ENCODE assay signal across 1 cellular context in genomic region chr2:69741281-69742169, GRCh38.
A peak's percentile ranks its signal among the peaks of the same experiment; 100 is the strongest.
TF ChIP-seq lines count a peak whose summit lies in the region.

Gene ANXA4, plus strand, starts transcription at chr2:69742134. Its CDS starts 39,432 bp downstream, at chr2:69781566.

TF ChIP-seq in HepG2, 621 proteins besides CTCF, POLR2A, EP300 and RAD21 (continued from another document and continues in another):
- no peak for TF ChIP-seq ZNF589 (CRISPR knock-in tag; conservative IDR thresholded peaks at IDR 0.05)
- no peak for TF ChIP-seq KAT2B (IDR thresholded peaks at IDR 0.05; ENCODE audit: borderline replicate concordance, low read depth, low read length)
- TF ChIP-seq ZNF609 (CRISPR knock-in tag; IDR thresholded peaks at IDR 0.05; ENCODE audit: borderline replicate concordance): peak; percentile 67; the same call in 1 of the 2 replicates
- TF ChIP-seq ZNF256 (CRISPR knock-in tag; conservative IDR thresholded peaks at IDR 0.05): no peak
- TF ChIP-seq RXRA (CRISPR knock-in tag; IDR thresholded peaks at IDR 0.05): peak; percentile 53
- peak; percentile 91 for TF ChIP-seq ZSCAN31 (CRISPR knock-in tag; IDR thresholded peaks at IDR 0.05; ENCODE audit: low read depth)
- TF ChIP-seq IKZF5 (CRISPR knock-in tag; IDR thresholded peaks at IDR 0.05): no peak
- TF ChIP-seq HMGA1 (CRISPR knock-in tag; conservative IDR thresholded peaks at IDR 0.05): no peak
- peak; percentile 48 for TF ChIP-seq GLI4 (CRISPR knock-in tag; IDR thresholded peaks at IDR 0.05; ENCODE audit: borderline replicate concordance)
- TF ChIP-seq ZHX1 (CRISPR knock-in tag; IDR thresholded peaks at IDR 0.05; ENCODE audit: low read depth): peak; percentile 80; the same call in 1 of the 2 replicates
- TF ChIP-seq NR2F2 (IDR thresholded peaks at IDR 0.05; ENCODE audit: borderline replicate concordance, low read depth): peak; percentile 24; the same call in 1 of the 2 replicates
- TF ChIP-seq ATF2 (CRISPR knock-in tag; IDR thresholded peaks at IDR 0.05): peak; percentile 42
- peak; percentile 97 for TF ChIP-seq RBM39 (IDR thresholded peaks at IDR 0.05; ENCODE audit: low read depth, low read length, poor library complexity, severe bottlenecking)
- TF ChIP-seq GTF3A (CRISPR knock-in tag; conservative IDR thresholded peaks at IDR 0.05): peak; percentile 94
- peak; percentile 82 for TF ChIP-seq SP5 (CRISPR knock-in tag; IDR thresholded peaks at IDR 0.05; ENCODE audit: borderline replicate concordance, low read depth)
- TF ChIP-seq ZNF503 (CRISPR knock-in tag; IDR thresholded peaks at IDR 0.05): peak; percentile 88
- TF ChIP-seq ZNF629 (CRISPR knock-in tag; conservative IDR thresholded peaks at IDR 0.05): peak; percentile 11; the same call in 1 of the 2 replicates
- peak; percentile 94; the same call in 1 of the 2 replicates for TF ChIP-seq POGK (CRISPR knock-in tag; conservative IDR thresholded peaks at IDR 0.05)
- no peak for TF ChIP-seq ZNF530 (CRISPR knock-in tag; IDR thresholded peaks at IDR 0.05; ENCODE audit: low read depth)
- no peak; the same call in 1 of the 2 replicates for TF ChIP-seq ZNF761 (CRISPR knock-in tag; conservative IDR thresholded peaks at IDR 0.05)
- peak; percentile 99 for TF ChIP-seq ZFY (CRISPR knock-in tag; IDR thresholded peaks at IDR 0.05)
- TF ChIP-seq ZFP1 (CRISPR knock-in tag; IDR thresholded peaks at IDR 0.05): no peak
- TF ChIP-seq, protein P1, sequence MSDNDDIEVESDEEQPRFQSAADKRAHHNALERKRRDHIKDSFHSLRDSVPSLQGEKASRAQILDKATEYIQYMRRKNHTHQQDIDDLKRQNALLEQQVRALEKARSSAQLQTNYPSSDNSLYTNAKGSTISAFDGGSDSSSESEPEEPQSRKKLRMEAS (IDR thresholded peaks at IDR 0.05): peak; percentile 93
- no peak for TF ChIP-seq MBNL3 (CRISPR knock-in tag; conservative IDR thresholded peaks at IDR 0.05)
- peak; percentile 54; the same call in 1 of the 2 replicates for TF ChIP-seq IRX3 (CRISPR knock-in tag; IDR thresholded peaks at IDR 0.05; ENCODE audit: borderline replicate concordance, low read depth)
- TF ChIP-seq RFX1 (IDR thresholded peaks at IDR 0.05): no peak
- no peak; the same call in 1 of the 2 replicates for TF ChIP-seq HES4 (CRISPR knock-in tag; IDR thresholded peaks at IDR 0.05; ENCODE audit: borderline replicate concordance)
- TF ChIP-seq, protein P2, sequence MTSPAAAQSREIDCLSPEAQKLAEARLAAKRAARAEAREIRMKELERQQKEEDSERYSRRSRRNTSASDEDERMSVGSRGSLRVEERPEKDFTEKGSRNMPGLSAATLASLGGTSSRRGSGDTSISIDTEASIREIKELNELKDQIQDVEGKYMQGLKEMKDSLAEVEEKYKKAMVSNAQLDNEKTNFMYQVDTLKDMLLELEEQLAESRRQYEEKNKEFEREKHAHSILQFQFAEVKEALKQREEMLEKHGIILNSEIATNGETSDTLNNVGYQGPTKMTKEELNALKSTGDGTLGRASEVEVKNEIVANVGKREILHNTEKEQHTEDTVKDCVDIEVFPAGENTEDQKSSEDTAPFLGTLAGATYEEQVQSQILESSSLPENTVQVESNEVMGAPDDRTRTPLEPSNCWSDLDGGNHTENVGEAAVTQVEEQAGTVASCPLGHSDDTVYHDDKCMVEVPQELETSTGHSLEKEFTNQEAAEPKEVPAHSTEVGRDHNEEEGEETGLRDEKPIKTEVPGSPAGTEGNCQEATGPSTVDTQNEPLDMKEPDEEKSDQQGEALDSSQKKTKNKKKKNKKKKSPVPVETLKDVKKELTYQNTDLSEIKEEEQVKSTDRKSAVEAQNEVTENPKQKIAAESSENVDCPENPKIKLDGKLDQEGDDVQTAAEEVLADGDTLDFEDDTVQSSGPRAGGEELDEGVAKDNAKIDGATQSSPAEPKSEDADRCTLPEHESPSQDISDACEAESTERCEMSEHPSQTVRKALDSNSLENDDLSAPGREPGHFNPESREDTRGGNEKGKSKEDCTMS (CRISPR knock-in tag; conservative IDR thresholded peaks at IDR 0.05): no peak
- no peak for TF ChIP-seq ZNF83 (CRISPR knock-in tag; IDR thresholded peaks at IDR 0.05; ENCODE audit: borderline replicate concordance)
- peak; percentile 28; the same call in 1 of the 2 replicates for TF ChIP-seq ZNF792 (CRISPR knock-in tag; IDR thresholded peaks at IDR 0.05)
- TF ChIP-seq, protein P3, sequence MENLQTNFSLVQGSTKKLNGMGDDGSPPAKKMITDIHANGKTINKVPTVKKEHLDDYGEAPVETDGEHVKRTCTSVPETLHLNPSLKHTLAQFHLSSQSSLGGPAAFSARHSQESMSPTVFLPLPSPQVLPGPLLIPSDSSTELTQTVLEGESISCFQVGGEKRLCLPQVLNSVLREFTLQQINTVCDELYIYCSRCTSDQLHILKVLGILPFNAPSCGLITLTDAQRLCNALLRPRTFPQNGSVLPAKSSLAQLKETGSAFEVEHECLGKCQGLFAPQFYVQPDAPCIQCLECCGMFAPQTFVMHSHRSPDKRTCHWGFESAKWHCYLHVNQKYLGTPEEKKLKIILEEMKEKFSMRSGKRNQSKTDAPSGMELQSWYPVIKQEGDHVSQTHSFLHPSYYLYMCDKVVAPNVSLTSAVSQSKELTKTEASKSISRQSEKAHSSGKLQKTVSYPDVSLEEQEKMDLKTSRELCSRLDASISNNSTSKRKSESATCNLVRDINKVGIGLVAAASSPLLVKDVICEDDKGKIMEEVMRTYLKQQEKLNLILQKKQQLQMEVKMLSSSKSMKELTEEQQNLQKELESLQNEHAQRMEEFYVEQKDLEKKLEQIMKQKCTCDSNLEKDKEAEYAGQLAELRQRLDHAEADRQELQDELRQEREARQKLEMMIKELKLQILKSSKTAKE (CRISPR knock-in tag; IDR thresholded peaks at IDR 0.05; ENCODE audit: borderline replicate concordance): no peak
- TF ChIP-seq, protein P4, sequence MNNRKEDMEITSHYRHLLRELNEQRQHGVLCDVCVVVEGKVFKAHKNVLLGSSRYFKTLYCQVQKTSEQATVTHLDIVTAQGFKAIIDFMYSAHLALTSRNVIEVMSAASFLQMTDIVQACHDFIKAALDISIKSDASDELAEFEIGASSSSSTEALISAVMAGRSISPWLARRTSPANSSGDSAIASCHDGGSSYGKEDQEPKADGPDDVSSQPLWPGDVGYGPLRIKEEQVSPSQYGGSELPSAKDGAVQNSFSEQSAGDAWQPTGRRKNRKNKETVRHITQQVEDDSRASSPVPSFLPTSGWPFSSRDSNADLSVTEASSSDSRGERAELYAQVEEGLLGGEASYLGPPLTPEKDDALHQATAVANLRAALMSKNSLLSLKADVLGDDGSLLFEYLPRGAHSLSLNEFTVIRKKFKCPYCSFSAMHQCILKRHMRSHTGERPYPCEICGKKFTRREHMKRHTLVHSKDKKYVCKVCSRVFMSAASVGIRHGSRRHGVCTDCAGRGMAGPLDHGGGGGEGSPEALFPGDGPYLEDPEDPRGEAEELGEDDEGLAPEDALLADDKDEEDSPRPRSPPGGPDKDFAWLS (CRISPR knock-in tag; IDR thresholded peaks at IDR 0.05; ENCODE audit: borderline replicate concordance): 0 out of 2 replicates have a peak, but pooled peaks have one; percentile 90
- TF ChIP-seq SMARCE1 (IDR thresholded peaks at IDR 0.05; ENCODE audit: borderline replicate concordance): no peak
- no peak for TF ChIP-seq SMARCC2 (IDR thresholded peaks at IDR 0.05)
- TF ChIP-seq SIN3B (IDR thresholded peaks at IDR 0.05; ENCODE audit: low read length): no peak
- TF ChIP-seq ZNF773 (CRISPR knock-in tag; IDR thresholded peaks at IDR 0.05; ENCODE audit: borderline replicate concordance): peak; percentile 7; the same call in 1 of the 2 replicates
- no peak; the same call in 1 of the 2 replicates for TF ChIP-seq ZNF317 (CRISPR knock-in tag; IDR thresholded peaks at IDR 0.05)
- 0 out of 2 replicates have a peak, but pooled peaks have one; percentile 35 for TF ChIP-seq HNRNPUL1 (IDR thresholded peaks at IDR 0.05; ENCODE audit: low read depth, low read length)
